ENCODE assay signal across 19 cellular contexts in the genomic region with DNA sequence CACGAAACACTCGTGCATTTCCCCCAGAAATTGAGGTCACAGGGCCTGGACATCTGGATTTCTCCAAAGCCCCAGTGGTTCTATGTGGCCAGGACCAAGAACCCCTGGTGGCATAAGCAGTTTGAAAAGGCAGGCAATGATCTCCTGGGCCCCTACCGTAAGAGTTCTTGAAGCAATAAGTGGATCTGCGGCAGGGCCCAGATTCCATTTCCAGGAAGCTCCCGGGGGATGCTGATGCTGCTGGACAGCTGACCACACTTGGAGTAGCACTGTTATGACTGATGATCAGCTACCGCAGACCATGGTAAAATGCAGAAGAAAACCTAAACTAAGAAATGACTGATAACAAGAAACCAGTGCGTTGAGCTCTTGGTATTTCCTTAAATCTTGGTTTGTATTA.
"Had no signal": no experiment of that assay in that cellular context is flagged by ENCODE, and none has a peak within 500 bp of the region (broad histone marks: within the 10 kb centered on the region; RNA-seq: fewer than 3 reads in every experiment).

No MANE protein-coding gene starts in this region.

- DNase-seq: Kasumi-1, MM.1S, NCI-H1092 treated with DMSO at 0.1 percent for 48 hours, NCI-H1436, NCI-H187, NCI-H2029, NCI-H2081 treated with DMSO at 0.1 percent for 48 hours, NCI-H2171, NCI-H226, NCI-H446, NCI-H510A, NCI-H524 treated with DMSO at 0.1 percent for 48 hours, NCI-H69, NCI-H774, RPMI8226, SHP77 had no signal

- H3K27ac ChIP-seq: HL-60, KMS-11 had no signal

- H3K9ac ChIP-seq: KMS-11 had no signal

- H3K4me2 ChIP-seq: KMS-11 had no signal

- H3K4me3 ChIP-seq: K562 had no signal
